ENCODE assay signal across 8 cellular contexts in genomic region chr9:107487521-107488399, GRCh38. TPM values are rescaled to one million over a fixed set of nuclear protein-coding genes. Genes with fewer than 3 reads are reported as not detected.
DNase-seq lines count a peak whose midpoint lies in the region; ATAC-seq and TF ChIP-seq lines count a peak whose summit lies in the region.

No MANE protein-coding gene starts in this region.

- POLR2A ChIA-PET in GM10248 (lab: Yijun Ruan, JAX): no interaction called here

- CTCF ChIA-PET in GM10248 (lab: Yijun Ruan, JAX): interaction anchor here (1.7 kb wide), 1 partner anchor 66 kb away, joined by 5 read pairs; no protein-coding TSS in a partner anchor

- TF ChIP-seq POLR2A in uterus (IDR thresholded peaks at IDR 0.05): peak in 1 of 2 donors; percentile 23

- no peaks in the 10 kb centered on the region for H3K36me3 ChIP-seq in effector memory CD4-positive, alpha-beta T cell (ENCODE audit: control insufficient read depth, insufficient read depth, low read length)
- H3K36me3 ChIP-seq in uterus: no peaks in the 10 kb centered on the region

- peak; percentile 30 for TF ChIP-seq CTCF in GM10248 (IDR thresholded peaks at IDR 0.05; ENCODE audit: control extremely low read depth, extremely low read depth, low read depth, missing control alignments)
- TF ChIP-seq CTCF in uterus (IDR thresholded peaks at IDR 0.05): peak; percentile 22 to 59 (median 37)

- ATAC-seq in HG03521 (IDR thresholded peaks at IDR 0.05; ENCODE audit: unreplicated experiment): no peak

- DNase-seq in GM10248 (ENCODE audit: extremely low spot score): peak; percentile 40
- DNase-seq in NCI-H748 (lab: John Stamatoyannopoulos, UW; ENCODE audit: unreplicated experiment): peak; percentile 92
- DNase-seq in effector memory CD4-positive, alpha-beta T cell: no peak
- peak; percentile 91 for DNase-seq in mesenteric fat pad (ENCODE audit: low spot score)
- DNase-seq in uterus: peak; percentile 34 to 48
- no peak for DNase-seq in epidermal melanocyte (ENCODE audit: insufficient read length, low spot score)
- no peak for DNase-seq in GM19238 (ENCODE audit: insufficient read length, low spot score)

- no peak overlapping the region for H3K27ac ChIP-seq in effector memory CD4-positive, alpha-beta T cell (ENCODE audit: insufficient read depth, low read length, poor library complexity, severe bottlenecking)
- peak overlapping the region; percentile 89 to 94 for H3K27ac ChIP-seq in uterus

- peaks cover 16% of the 10 kb centered on the region for H3K27me3 ChIP-seq in effector memory CD4-positive, alpha-beta T cell (replicated peaks; ENCODE audit: control insufficient read depth, insufficient read depth, low read length, poor library complexity, severe bottlenecking)
- H3K27me3 ChIP-seq in uterus: no peaks in the 10 kb centered on the region

- peak overlapping the region; percentile 42 for H3K4me3 ChIP-seq in effector memory CD4-positive, alpha-beta T cell (ENCODE audit: insufficient read depth, low read depth, low read length, poor library complexity, severe bottlenecking)
- peak overlapping the region; percentile 76 to 90 for H3K4me3 ChIP-seq in uterus

- intact Hi-C loops in uterus (cut with DNase I; ENCODE audit: low total_unique reads): loop anchor here (10.0 kb wide), 1 partner anchor 247 kb away; no protein-coding TSS in a partner anchor

- peaks cover 21% of the 10 kb centered on the region for H3K4me1 ChIP-seq in effector memory CD4-positive, alpha-beta T cell (ENCODE audit: control insufficient read depth, insufficient read depth, low read length, poor library complexity, severe bottlenecking)
- H3K4me1 ChIP-seq in uterus: no peaks in the 10 kb centered on the region

- H3K9me3 ChIP-seq in effector memory CD4-positive, alpha-beta T cell (ENCODE audit: control insufficient read depth, low read length): no peaks in the 10 kb centered on the region
- no peaks in the 10 kb centered on the region for H3K9me3 ChIP-seq in uterus

RNA-seq across cellular contexts. Expression of gene KLF4, which starts 1.8 kb away (rescaled TPM):
- total RNA-seq in mesenteric fat pad (386 TPM), uterus (100 to 1,000 TPM in 2 of 4 donors, 10 to 100 TPM in 2; 20.2 to 152 (median 94.7) TPM)

Comparison
In these comparisons a context has a peak if more than half of its experiments do, and no peak if none do; other contexts are left out.
1. DNase-seq: peak in GM10248 (single experiment), NCI-H748 (single experiment), mesenteric fat pad (single experiment) and uterus (2 of 2); none in effector memory CD4-positive, alpha-beta T cell (0 of 3), epidermal melanocyte (single experiment) and GM19238 (single experiment).